In genomic region chr11:83280256-83280655, GRCh38 we compare ENCODE assay signal across 23 cellular contexts.
"Had no signal": no experiment of that assay in that cellular context is flagged by ENCODE, and none has a peak within 500 bp of the region (broad histone marks: within the 10 kb centered on the region; RNA-seq: fewer than 3 reads in every experiment).

No MANE protein-coding gene starts in this region.

- H3K4me3 Mint-ChIP-seq: activated naive CD8-positive, alpha-beta T cell treated with anti-CD3 and anti-CD28 coated beads for 36 hours; nephron progenitor cell; T-cell; type B pancreatic cell had no signal

- H3K9me3 ChIP-seq: gastrocnemius medialis, right lobe of liver, thoracic aorta, vagina had no signal

- FAIRE-seq: TTC549 had no signal

- H3K27ac ChIP-seq: gastrocnemius medialis, parathyroid adenoma, right lobe of liver, thoracic aorta, vagina had no signal

- H3K36me3 ChIP-seq: thoracic aorta had no signal

- H3K27ac Mint-ChIP-seq: activated naive CD8-positive, alpha-beta T cell treated with anti-CD3 and anti-CD28 coated beads for 36 hours; brain; nephron progenitor cell; T-cell; type B pancreatic cell had no signal

- H3K4me3 ChIP-seq: gastrocnemius medialis, right lobe of liver, thoracic aorta, vagina had no signal

- DNase-seq: activated CD4-positive, alpha-beta T cell treated with anti-CD3 and anti-CD28 coated beads for 1 hour; activated CD8-positive, alpha-beta memory T cell treated with anti-CD3 and anti-CD28 coated beads for 24 hours; activated CD8-positive, alpha-beta memory T cell treated with anti-CD3 and anti-CD28 coated beads, Interleukin-2, amount 50 U/mL, for 4 hours; activated naive CD4-positive, alpha-beta T cell treated with Interleukin-2 at 50 U/mL for 16 hours; activated naive CD8-positive, alpha-beta T cell treated with anti-CD3 and anti-CD28 coated beads for 36 hours; activated T-cell treated with anti-CD3 and anti-CD28 coated beads, Interleukin-2, amount 50 U/mL, for 48 hours; amygdala; effector memory CD4-positive, alpha-beta T cell; gastrocnemius medialis; hippocampal formation; left cardiac atrium; nephron progenitor cell; nucleus accumbens; right lobe of liver; stimulated activated CD4-positive, alpha-beta T cell treated with anti-CD3 and anti-CD28 coated beads, Interleukin-2, amount 100 ng/mL, for 48 hours; stimulated activated naive CD4-positive, alpha-beta T cell treated with Interleukin-2 at 50 U/mL for 16 hours; T-cell had no signal

- H3K27me3 Mint-ChIP-seq: activated naive CD8-positive, alpha-beta T cell treated with anti-CD3 and anti-CD28 coated beads for 36 hours; T-cell; type B pancreatic cell had no signal

- H3K27me3 ChIP-seq: gastrocnemius medialis, right lobe of liver, vagina had no signal

- H3K9me3 Mint-ChIP-seq: activated naive CD8-positive, alpha-beta T cell treated with anti-CD3 and anti-CD28 coated beads for 36 hours; brain; nephron progenitor cell; T-cell; type B pancreatic cell had no signal

- ATAC-seq: gastrocnemius medialis, left cardiac atrium, right lobe of liver, T-cell had no signal
